In the genomic region with DNA sequence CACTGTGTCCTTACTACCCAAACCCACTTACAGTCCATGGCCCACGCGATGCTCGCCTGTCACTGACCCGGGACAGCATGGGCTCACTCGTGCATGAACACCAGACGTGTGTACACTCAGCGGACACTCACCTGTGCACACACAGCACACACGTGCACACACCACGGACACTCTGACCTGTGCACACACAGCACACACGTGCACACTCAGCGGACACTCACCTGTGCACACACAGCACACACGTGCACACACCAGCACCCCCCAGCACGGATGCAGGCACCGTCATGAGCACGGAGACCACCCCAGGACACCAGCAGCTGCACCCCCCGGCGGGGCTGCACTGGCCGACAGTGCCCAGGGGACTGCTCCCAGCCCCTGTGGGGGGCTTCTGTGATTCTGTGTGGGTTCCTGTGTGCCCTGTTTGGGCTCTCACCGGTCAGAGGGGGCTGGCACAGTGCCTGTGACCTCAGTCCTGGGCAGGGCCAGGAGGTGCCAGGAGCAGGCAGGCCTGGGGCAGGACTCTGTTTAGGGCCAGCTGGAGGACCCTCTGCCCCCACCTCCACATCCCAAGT, we compare ENCODE assay signal across 17 cellular contexts. TPM values are rescaled to one million over a fixed set of nuclear protein-coding genes. Genes with fewer than 3 reads are reported as not detected.
A peak's percentile ranks its signal among the peaks of the same experiment; 100 is the strongest.
DNase-seq lines count a peak whose midpoint lies in the region; ATAC-seq and TF ChIP-seq lines count a peak whose summit lies in the region.
"Had no signal": no experiment of that assay in that cellular context is flagged by ENCODE, and none has a peak within 500 bp of the region (broad histone marks: within the 10 kb centered on the region; RNA-seq: fewer than 3 reads in every experiment).

No MANE protein-coding gene starts in this region.

- H4K8ac ChIP-seq in trophoblast cell (ENCODE audit: low read depth, low read length): no peak overlapping the region

- H4K12ac ChIP-seq in trophoblast cell (ENCODE audit: low read depth, low read length): no peak overlapping the region

- peaks cover 19 to 52% (median 40%) of the 10 kb centered on the region in 12 donors for H3K4me1 ChIP-seq in heart left ventricle
- H3K4me1 ChIP-seq in right cardiac atrium (ENCODE audit: control insufficient read depth, insufficient read depth, low read length): peaks cover 17% of the 10 kb centered on the region
- H3K4me1 ChIP-seq in trophoblast cell (ENCODE audit: control insufficient read depth in 1 of 2, insufficient read depth in 2 of 2, low read length in 2 of 2): peaks cover 15 to 18% of the 10 kb centered on the region in 2 experiments
- peaks cover 23% of the 10 kb centered on the region for H3K4me1 ChIP-seq in upper lobe of right lung

- peaks cover 13% of the 10 kb centered on the region for H3K79me1 ChIP-seq in trophoblast cell (ENCODE audit: low read length)

- no peaks in the 10 kb centered on the region for H3K36me3 Mint-ChIP-seq in endothelial cell (ENCODE audit: low read depth, unreplicated experiment)

- no peak overlapping the region for H3K4me3 Mint-ChIP-seq in endothelial cell (ENCODE audit: unreplicated experiment)

- peak overlapping the region; percentile 52 for H4K91ac ChIP-seq in trophoblast cell (ENCODE audit: low read depth, low read length)

- H3K27me3 ChIP-seq in heart left ventricle (no peaks in the 10 kb centered on the region), right cardiac atrium (ENCODE audit: control insufficient read depth, insufficient read depth) (no peaks in the 10 kb centered on the region), trophoblast cell (ENCODE audit: insufficient read depth, low read length) (no peaks in the 10 kb centered on the region), upper lobe of right lung (no peaks in the 10 kb centered on the region)
- H3K27me3 ChIP-seq: colonic mucosa had no signal

- no peak overlapping the region for H3K9ac ChIP-seq in trophoblast cell (ENCODE audit: low read length)

- H3K27ac ChIP-seq in heart left ventricle (peak overlapping the region in 10 of 12 donors; percentile 91 to 99 (median 95)), right cardiac atrium (ENCODE audit: low read length) (no peak overlapping the region), trophoblast cell (ENCODE audit: low read depth, low read length) (no peak overlapping the region), upper lobe of right lung (no peak overlapping the region)
- H3K27ac ChIP-seq: colonic mucosa had no signal

- H3K4me1 Mint-ChIP-seq in endothelial cell (ENCODE audit: unreplicated experiment): peaks cover 24% of the 10 kb centered on the region

- TF ChIP-seq CTCF in heart left ventricle (IDR thresholded peaks at IDR 0.05) (no peak), endothelial cell (IDR thresholded peaks at IDR 0.05; ENCODE audit: unreplicated experiment) (no peak), upper lobe of right lung (IDR thresholded peaks at IDR 0.05) (no peak)

- H3K27me3 Mint-ChIP-seq in endothelial cell (ENCODE audit: unreplicated experiment): peaks cover 4% of the 10 kb centered on the region

- H3K27ac Mint-ChIP-seq in endothelial cell (ENCODE audit: unreplicated experiment): peak overlapping the region; percentile 95

- no peak overlapping the region for H3K14ac ChIP-seq in trophoblast cell (ENCODE audit: low read length)

- intact Hi-C loops in heart left ventricle (cut with DNase I): loop anchor here in 2 of 10 donors (5.0 to 10.0 kb wide), 3 partner anchors 34 to 246 kb away; a partner anchor contains a TSS
- intact Hi-C loops in right cardiac atrium (cut with DNase I): loop anchor here in 1 of 4 donors (10.0 kb wide), 1 partner anchor 276 kb away; no protein-coding TSS in a partner anchor
- intact Hi-C loops in upper lobe of right lung (cut with DNase I): loop anchor here (10.0 kb wide), 1 partner anchor 46 kb away; no protein-coding TSS in a partner anchor

- H3K23ac ChIP-seq in trophoblast cell (ENCODE audit: low read length): no peak overlapping the region

- no peak overlapping the region for H3K4ac ChIP-seq in trophoblast cell (ENCODE audit: low read depth, low read length)

- peak overlapping the region; percentile 50 for H2AK5ac ChIP-seq in trophoblast cell (ENCODE audit: low read length)

- H3K4me3 ChIP-seq in heart left ventricle: no peak overlapping the region
- no peak overlapping the region for H3K4me3 ChIP-seq in right cardiac atrium (ENCODE audit: low read length)
- no peak overlapping the region for H3K4me3 ChIP-seq in trophoblast cell (ENCODE audit: low read depth, low read length)
- H3K4me3 ChIP-seq in upper lobe of right lung: no peak overlapping the region
- H3K4me3 ChIP-seq: colonic mucosa had no signal

- no peak overlapping the region for H3K4me2 ChIP-seq in trophoblast cell (ENCODE audit: low read length)

- no peaks in the 10 kb centered on the region for H3K36me3 ChIP-seq in heart left ventricle
- no peaks in the 10 kb centered on the region for H3K36me3 ChIP-seq in trophoblast cell (ENCODE audit: control insufficient read depth in 1 of 2, insufficient read depth in 2 of 2, low read length in 2 of 2)
- H3K36me3 ChIP-seq in upper lobe of right lung: no peaks in the 10 kb centered on the region
- H3K36me3 ChIP-seq: colonic mucosa had no signal

- in situ Hi-C loops in KBM-7 (cut with MboI; ENCODE audit: low pct_unique_long_range_greater_than_20kb, low sequenced_read_pairs): loop anchor here (10.0 kb wide), 1 partner anchor 266 kb away; a partner anchor contains a TSS

- H2BK12ac ChIP-seq in trophoblast cell (ENCODE audit: low read length): no peak overlapping the region

- WGBS in heart left ventricle, 4 donors: 74 to 93% (median 83%) methylated on average over 9 to 19 of the region's 19 CpGs
- 80% methylated on average over 19 of the region's 19 CpGs for WGBS in right cardiac atrium
- no CpG with 5 or more reads among the region's 19 CpGs for WGBS in trophoblast cell (ENCODE audit: extremely low coverage, insufficient coverage, insufficient read length)

- peaks cover 3% of the 10 kb centered on the region for H3K79me2 ChIP-seq in trophoblast cell (ENCODE audit: control insufficient read depth, insufficient read depth, low read length, poor library complexity)

- H2BK120ac ChIP-seq in trophoblast cell (ENCODE audit: insufficient read depth, low read length, poor library complexity): no peak overlapping the region

- ATAC-seq in heart left ventricle: no peak
- ATAC-seq in right cardiac atrium: no peak
- ATAC-seq in upper lobe of right lung: no peak
- ATAC-seq in HG03354 (IDR thresholded peaks at IDR 0.05; ENCODE audit: poor library complexity, severe bottlenecking, unreplicated experiment): no peak
- ATAC-seq: activated CD4-positive, CD25-positive, alpha-beta regulatory T cell treated with anti-CD3 and anti-CD28 coated beads, Interleukin-2, amount 50 U/mL, for 24 hours had no signal

- H2BK5ac ChIP-seq in trophoblast cell (ENCODE audit: low read depth, low read length, poor library complexity): no peak overlapping the region

- H2AFZ ChIP-seq in trophoblast cell (ENCODE audit: insufficient read depth, low read length, poor library complexity): no peak overlapping the region

- H3K9me3 ChIP-seq in heart left ventricle (no peaks in the 10 kb centered on the region), right cardiac atrium (ENCODE audit: control insufficient read depth, low read length) (no peaks in the 10 kb centered on the region), trophoblast cell (ENCODE audit: insufficient read depth, low read depth, low read length) (no peaks in the 10 kb centered on the region), upper lobe of right lung (no peaks in the 10 kb centered on the region)
- H3K9me3 ChIP-seq: colonic mucosa had no signal

- H3K18ac ChIP-seq in trophoblast cell (ENCODE audit: low read length): no peak overlapping the region

- no peak for TF ChIP-seq POLR2A in heart left ventricle (IDR thresholded peaks at IDR 0.05)

- DNase-seq in heart left ventricle (no peak), right cardiac atrium (no peak), endothelial cell (ENCODE audit: low spot score) (no peak), trophoblast cell (no peak), upper lobe of right lung (peak; percentile 67), KBM-7 (no peak)
- no peak for DNase-seq in effector CD4-positive, alpha-beta T cell
- DNase-seq: activated effector memory CD4-positive, alpha-beta T cell treated with Interleukin-2 at 50 U/mL for 16 hours; aorta; Calu3; colonic mucosa; erythroblast; NCI-H2081 treated with DMSO at 0.1 percent for 48 hours; NCI-H524; SIG-M5 had no signal

- peaks cover 3% of the 10 kb centered on the region for H3K9me3 Mint-ChIP-seq in endothelial cell (ENCODE audit: unreplicated experiment)

RNA-seq across cellular contexts. Expression of a gene that starts 20.2 kb away (rescaled TPM):
- total RNA-seq in heart left ventricle: 10 to 100 TPM; 16.7 to 36.2 (median 21.6) TPM
- 10 to 100 TPM; 15.0 to 70.3 TPM for polyA plus RNA-seq in heart left ventricle
- 10 to 100 TPM; 22.1 to 40.0 (median 26.8) TPM for total RNA-seq in right cardiac atrium
- 21.8 TPM for polyA plus RNA-seq in right cardiac atrium
- total RNA-seq in endothelial cell (ENCODE audit: unreplicated experiment): 207 TPM
- 42.2 and 46.8 TPM in 2 replicates for polyA plus RNA-seq in trophoblast cell (2013)
- 44.2 TPM for total RNA-seq in upper lobe of right lung

RNA-seq across cellular contexts. Expression of a gene that starts 20.4 kb away (rescaled TPM):
- 10 to 100 TPM in 8 of 9 donors, 1 to 10 TPM in 1; 9.8 to 26.8 (median 15.2) TPM for total RNA-seq in heart left ventricle
- 10 to 100 TPM in 1 of 2 donors, 1 to 10 TPM in 1; 9.1 to 12.4 TPM for polyA plus RNA-seq in heart left ventricle
- total RNA-seq in right cardiac atrium: 10 to 100 TPM; 13.2 to 19.7 (median 17.4) TPM
- polyA plus RNA-seq in right cardiac atrium: 13.0 TPM
- 23.2 TPM for total RNA-seq in endothelial cell (ENCODE audit: unreplicated experiment)
- polyA plus RNA-seq in trophoblast cell (2013): 22.3 and 22.8 TPM in 2 replicates
- 28.1 TPM for total RNA-seq in upper lobe of right lung

RNA-seq across cellular contexts. Expression of a gene that starts 21.9 kb away (rescaled TPM):
- total RNA-seq in heart left ventricle (100 to 1,000 TPM in 1 of 9 donors, 10 to 100 TPM in 8; 37.7 to 118 (median 51.0) TPM), right cardiac atrium (10 to 100 TPM; 39.9 to 55.8 (median 49.9) TPM), endothelial cell (ENCODE audit: unreplicated experiment) (112 TPM), upper lobe of right lung (119 TPM)
- polyA plus RNA-seq in heart left ventricle (10 to 100 TPM; 45.1 to 50.2 TPM), right cardiac atrium (39.0 TPM)
- 66.6 and 72.8 TPM in 2 replicates for polyA plus RNA-seq in trophoblast cell (2013)

Comparison
In these comparisons a context has a peak if more than half of its experiments do, and no peak if none do; other contexts are left out.
1. H3K27ac ChIP-seq: peak in heart left ventricle (10 of 12); none in right cardiac atrium (single experiment), trophoblast cell (single experiment) and upper lobe of right lung (single experiment).